ENCODE assay signal across 8 cellular contexts in genomic region chr2:130181880-130182682, GRCh38. TPM values are rescaled to one million over a fixed set of nuclear protein-coding genes. Genes with fewer than 3 reads are reported as not detected.
A peak's percentile ranks its signal among the peaks of the same experiment; 100 is the strongest.
DNase-seq lines count a peak whose midpoint lies in the region; ATAC-seq and FAIRE-seq lines count a peak whose summit lies in the region.
"Not testable (repeated sequence)": the region's sequence is repeated elsewhere in the genome, so short reads cannot be mapped to it uniquely, and the experiment has no call there.

A gene with protein sequence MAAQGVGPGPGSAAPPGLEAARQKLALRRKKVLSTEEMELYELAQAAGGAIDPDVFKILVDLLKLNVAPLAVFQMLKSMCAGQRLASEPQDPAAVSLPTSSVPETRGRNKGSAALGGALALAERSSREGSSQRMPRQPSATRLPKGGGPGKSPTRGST (plus strand): TSS chr2:130182262. CDS start chr2:130182283, 21 bp downstream.

- H3K4me3 Mint-ChIP-seq in T-helper 1 cell treated with Interleukin-12 subunit alpha and Interleukin-12 subunit beta and Interleukin-4 antibody, amounts not matched to agents 30 μg/mL and 1 μg/mL, for 36 hours = peak within 1 kb of the TSS; percentile 90

- not testable (repeated sequence) for H3K9me3 Mint-ChIP-seq in T-helper 1 cell treated with Interleukin-12 subunit alpha and Interleukin-12 subunit beta and Interleukin-4 antibody, amounts not matched to agents 30 μg/mL and 1 μg/mL, for 36 hours

- peak within 1 kb of the TSS; percentile 95 for H3K27ac Mint-ChIP-seq in T-helper 1 cell treated with Interleukin-12 subunit alpha and Interleukin-12 subunit beta and Interleukin-4 antibody, amounts not matched to agents 30 μg/mL and 1 μg/mL, for 36 hours

- H3K4me1 Mint-ChIP-seq in T-helper 1 cell treated with Interleukin-12 subunit alpha and Interleukin-12 subunit beta and Interleukin-4 antibody, amounts not matched to agents 30 μg/mL and 1 μg/mL, for 36 hours (ENCODE audit: low read depth) = peaks cover 15% of the 10 kb centered on the region

- H3K36me3 Mint-ChIP-seq in T-helper 1 cell treated with Interleukin-12 subunit alpha and Interleukin-12 subunit beta and Interleukin-4 antibody, amounts not matched to agents 30 μg/mL and 1 μg/mL, for 36 hours (ENCODE audit: low read depth) = not testable (repeated sequence)

- peak; percentile 84 for ATAC-seq in GM18498 (IDR thresholded peaks at IDR 0.05; ENCODE audit: unreplicated experiment)
- ATAC-seq in HG02885 (IDR thresholded peaks at IDR 0.05; ENCODE audit: poor library complexity, unreplicated experiment) = peak; percentile 80
- ATAC-seq in left ventricle myocardium superior = peak; percentile 91

- H3K27me3 Mint-ChIP-seq in T-helper 1 cell treated with Interleukin-12 subunit alpha and Interleukin-12 subunit beta and Interleukin-4 antibody, amounts not matched to agents 30 μg/mL and 1 μg/mL, for 36 hours (ENCODE audit: low read depth) = not testable (repeated sequence)

- DNase-seq in NCI-H146 treated with DMSO at 0.1 percent for 48 hours (lab: John Stamatoyannopoulos, UW; ENCODE audit: unreplicated experiment) (peak; percentile 73), amniotic stem cell (lab: John Stamatoyannopoulos, UW) (peak; percentile 29), left ventricle myocardium superior (peak; percentile 95), pulmonary artery endothelial cell (ENCODE audit: low read depth, low spot score) (peak; percentile 45), urothelium cell line (ENCODE audit: low spot score) (peak; percentile 95)

- peak; percentile 98 for FAIRE-seq in urothelium cell line (lab: Jason Lieb, UNC)

- intact Hi-C loops in left ventricle myocardium superior (cut with micrococcal nuclease) = not testable (repeated sequence)

RNA-seq across cellular contexts. Expression of the gene that starts here (rescaled TPM):
- total RNA-seq in left ventricle myocardium superior (510 TPM), pulmonary artery endothelial cell (92.2 and 215 TPM in 2 replicates)

Comparison
In these comparisons a context has a peak if more than half of its experiments do, and no peak if none do; other contexts are left out.
1. Peak in every context shown above with its lines: DNase-seq and ATAC-seq.
2. DNase-seq: peak in every context shown above with its lines; median percentile 95 in left ventricle myocardium superior; 95 in urothelium cell line; 73 in NCI-H146 treated with DMSO at 0.1 percent for 48 hours; 45 in pulmonary artery endothelial cell; 29 in amniotic stem cell.